Comparison of ENCODE assay signal across 11 cellular contexts in the genomic region with DNA sequence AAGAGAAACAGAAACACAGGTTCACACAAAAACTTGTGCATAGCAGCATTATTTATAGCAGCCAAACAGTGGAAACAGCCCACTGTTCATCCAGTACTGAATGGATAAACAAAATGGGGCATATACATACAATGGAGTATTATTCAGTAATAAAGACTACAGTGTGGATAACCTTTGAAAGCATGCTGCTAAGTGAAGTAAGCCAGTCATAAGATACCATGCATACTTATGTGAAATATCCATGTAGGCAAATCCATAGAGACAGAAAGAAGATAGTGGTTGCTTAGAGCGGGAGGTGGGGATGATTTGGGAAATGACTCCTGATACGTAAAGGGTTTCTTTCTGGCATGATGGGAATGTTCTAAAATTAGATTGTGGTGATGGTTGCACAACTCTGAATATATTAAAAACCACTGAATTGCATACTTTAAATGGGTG.
DNase-seq lines count a peak whose midpoint lies in the region; ATAC-seq and TF ChIP-seq lines count a peak whose summit lies in the region.
"Had no signal": no experiment of that assay in that cellular context is flagged by ENCODE, and none has a peak within 500 bp of the region (broad histone marks: within the 10 kb centered on the region; RNA-seq: fewer than 3 reads in every experiment).

No MANE protein-coding gene starts in this region.

- H3K9me3 Mint-ChIP-seq in HFFc6, result peaks cover 11% of the 10 kb centered on the region
- peaks cover 2% of the 10 kb centered on the region for H3K9me3 Mint-ChIP-seq in CD8-positive, alpha-beta T cell

- intact Hi-C loops in CD8-positive, alpha-beta T cell (cut with DNase I, micrococcal nuclease), result no loop called here

- TF ChIP-seq EP300 in suprapubic skin (IDR thresholded peaks at IDR 0.05), result no peak

- ATAC-seq in CD8-positive, alpha-beta T cell, result no peak
- ATAC-seq: stimulated activated naive B cell treated with anti-CD40 and anti-IgM and Interleukin-4, amounts not matched to agents 10 μg/mL and 1 μg/mL and 100 μg/mL, for 72 hours had no signal

- no peaks in the 10 kb centered on the region for H3K27me3 ChIP-seq in suprapubic skin
- no peaks in the 10 kb centered on the region for H3K27me3 ChIP-seq in CD8-positive, alpha-beta T cell (ENCODE audit: insufficient read depth, low read length)

- H3K9me3 ChIP-seq in suprapubic skin, result no peaks in the 10 kb centered on the region
- H3K9me3 ChIP-seq in CD8-positive, alpha-beta T cell (ENCODE audit: low read length), result no peaks in the 10 kb centered on the region

- H3K36me3 ChIP-seq in suprapubic skin, result no peaks in the 10 kb centered on the region
- H3K36me3 ChIP-seq in CD8-positive, alpha-beta T cell (ENCODE audit: insufficient read depth, low read length), result no peaks in the 10 kb centered on the region

- 47% methylated on average over 2 of the region's 2 CpGs for WGBS in suprapubic skin

- H3K36me3 Mint-ChIP-seq in HFFc6 (ENCODE audit: low read depth), result peaks cover 30% of the 10 kb centered on the region
- no peaks in the 10 kb centered on the region for H3K36me3 Mint-ChIP-seq in CD8-positive, alpha-beta T cell

- TF ChIP-seq CTCF in HFFc6 (IDR thresholded peaks at IDR 0.05) (no peak), cardiac fibroblast (IDR thresholded peaks at IDR 0.05; ENCODE audit: low read depth, low read length) (no peak), suprapubic skin (IDR thresholded peaks at IDR 0.05) (no peak), GM10266 (IDR thresholded peaks at IDR 0.05; ENCODE audit: control insufficient read depth, insufficient read depth, low read depth, missing control alignments) (no peak)
- no peak for TF ChIP-seq CTCF in CD8-positive, alpha-beta T cell (IDR thresholded peaks at IDR 0.05)

- H3K4me3 ChIP-seq in cardiac fibroblast (replicated peaks in 1 of 2; ENCODE audit: low read depth in 2 of 2, low read length in 2 of 2) (no peak overlapping the region), suprapubic skin (no peak overlapping the region)
- H3K4me3 ChIP-seq in CD8-positive, alpha-beta T cell (ENCODE audit: low read depth, low read length), result no peak overlapping the region

- POLR2A ChIA-PET in CD8-positive, alpha-beta T cell (lab: Charles Lee), result no interaction called here

- peak; percentile 91 for DNase-seq in HFFc6
- peak; percentile 92 to 97 for DNase-seq in cardiac fibroblast (ENCODE audit: low read depth in 2 of 2)
- DNase-seq in kidney glomerular epithelial cell (lab: John Stamatoyannopoulos, UW), result peak; percentile 13
- no peak for DNase-seq in suprapubic skin (ENCODE audit: low spot score in 2 of 2)
- no peak for DNase-seq in GM10266 (ENCODE audit: extremely low spot score)
- DNase-seq in CD8-positive, alpha-beta T cell, result no peak
- no peak for DNase-seq in NCI-H1105 (lab: John Stamatoyannopoulos, UW)
- DNase-seq: activated CD4-positive, alpha-beta T cell treated with anti-CD3 and anti-CD28 coated beads, Interleukin-2, amount 50 U/mL, for 1 hour; NCI-H1048; stimulated activated naive B cell treated with anti-CD40 and anti-IgM and Interleukin-4, amounts not matched to agents 10 μg/mL and 1 μg/mL and 100 μg/mL, for 72 hours had no signal

- H3K4me1 ChIP-seq in suprapubic skin, result peaks cover 41% of the 10 kb centered on the region
- no peaks in the 10 kb centered on the region for H3K4me1 ChIP-seq in CD8-positive, alpha-beta T cell (ENCODE audit: insufficient read depth, low read length)

- CTCF ChIA-PET in CD8-positive, alpha-beta T cell (lab: Charles Lee), result no interaction called here

- no peaks in the 10 kb centered on the region; the same call in 1 of the 2 replicates for H3K27me3 Mint-ChIP-seq in HFFc6 (ENCODE audit: insufficient read depth)
- H3K27me3 Mint-ChIP-seq in CD8-positive, alpha-beta T cell (ENCODE audit: low read depth), result no peaks in the 10 kb centered on the region
- H3K27me3 Mint-ChIP-seq: stimulated activated naive B cell treated with anti-CD40 and anti-IgM and Interleukin-4, amounts not matched to agents 10 μg/mL and 1 μg/mL and 100 μg/mL, for 72 hours had no signal

- peak overlapping the region; percentile 97 for H3K27ac Mint-ChIP-seq in HFFc6
- no peak overlapping the region for H3K27ac Mint-ChIP-seq in CD8-positive, alpha-beta T cell

- no peak for TF ChIP-seq POLR2A in suprapubic skin (IDR thresholded peaks at IDR 0.05)

- peak overlapping the region; percentile 84 for H3K27ac ChIP-seq in suprapubic skin
- H3K27ac ChIP-seq in CD8-positive, alpha-beta T cell (ENCODE audit: low read depth, low read length), result no peak overlapping the region
- H3K27ac ChIP-seq: RWPE1 had no signal

- peaks cover 96% of the 10 kb centered on the region for H3K4me1 Mint-ChIP-seq in HFFc6 (ENCODE audit: low read depth)
- peaks cover 18% of the 10 kb centered on the region for H3K4me1 Mint-ChIP-seq in CD8-positive, alpha-beta T cell (ENCODE audit: low read depth)

- H3K4me3 Mint-ChIP-seq in HFFc6, result peak overlapping the region; percentile 77
- no peak overlapping the region for H3K4me3 Mint-ChIP-seq in CD8-positive, alpha-beta T cell
- H3K4me3 Mint-ChIP-seq: stimulated activated naive B cell treated with anti-CD40 and anti-IgM and Interleukin-4, amounts not matched to agents 10 μg/mL and 1 μg/mL and 100 μg/mL, for 72 hours had no signal

Comparison
In these comparisons a context has a peak if more than half of its experiments do, and no peak if none do; other contexts are left out.
1. DNase-seq: peak in HFFc6 (single experiment), cardiac fibroblast (2 of 2) and kidney glomerular epithelial cell (single experiment); none in suprapubic skin (0 of 2), GM10266 (single experiment), CD8-positive, alpha-beta T cell (0 of 7) and NCI-H1105 (single experiment).